Comparison of ENCODE assay signal across 17 cellular contexts in genomic region chr7:24779283-24779655, GRCh38. TPM values are rescaled to one million over a fixed set of nuclear protein-coding genes. Genes with fewer than 3 reads are reported as not detected.
DNase-seq lines count a peak whose midpoint lies in the region; ATAC-seq, FAIRE-seq and TF ChIP-seq lines count a peak whose summit lies in the region.
"Had no signal": no experiment of that assay in that cellular context is flagged by ENCODE, and none has a peak within 500 bp of the region (broad histone marks: within the 10 kb centered on the region; RNA-seq: fewer than 3 reads in every experiment).

No MANE protein-coding gene starts in this region.

- no peak for FAIRE-seq in GM12878 (lab: Jason Lieb, UNC)

- no peak overlapping the region for H3K4me3 ChIP-seq in AG10803 (ENCODE audit: low read length)
- H3K4me3 ChIP-seq in GM12878: no peak overlapping the region
- no peak overlapping the region for H3K4me3 ChIP-seq in psoas muscle
- H3K4me3 ChIP-seq in Karpas-422 (ENCODE audit: low read length): no peak overlapping the region
- H3K4me3 ChIP-seq: PC-9, thyroid gland had no signal

- H3K9me2 ChIP-seq in Karpas-422 (replicated peaks; ENCODE audit: insufficient read depth, low read length): no peaks in the 10 kb centered on the region

- RAD21 ChIA-PET in GM12878 (lab: Charles Lee; ENCODE audit: unreplicated experiment): no interaction called here

- peak overlapping the region; percentile 17 for H3K4me2 ChIP-seq in GM12878 (ENCODE audit: control insufficient read depth, insufficient read depth)
- no peak overlapping the region for H3K4me2 ChIP-seq in Karpas-422 (ENCODE audit: low read depth, low read length, poor library complexity, severe bottlenecking)
- H3K4me2 ChIP-seq: PC-9 had no signal

- no peak overlapping the region for H3K4me3 Mint-ChIP-seq in T-helper 17 cell
- H3K4me3 Mint-ChIP-seq: activated naive CD8-positive, alpha-beta T cell treated with anti-CD3 and anti-CD28 coated beads, Interleukin-2, amount 50 U/mL, for 24 hours had no signal

- 14% methylated on average over 2 of the region's 2 CpGs for WGBS in GM12878 (ENCODE audit: insufficient coverage, insufficient replicate concordance, low lambda C conversion rate, missing lambda C conversion rate)
- 61 to 96% (median 77%) methylated on average over 2 of the region's 2 CpGs for WGBS in psoas muscle, 3 donors

- H3K9me3 ChIP-seq in GM12878 (replicated peaks; ENCODE audit: control insufficient read depth, insufficient read depth, low read length) (peaks cover 4% of the 10 kb centered on the region; the same call in 2 of the 3 replicates), psoas muscle (no peaks in the 10 kb centered on the region), T-helper 17 cell (ENCODE audit: control insufficient read depth, low read length, poor library complexity, severe bottlenecking) (no peaks in the 10 kb centered on the region), Karpas-422 (ENCODE audit: low read length) (no peaks in the 10 kb centered on the region)
- H3K9me3 ChIP-seq: thyroid gland had no signal

- in situ Hi-C loops in GM12878 (cut with MboI): no loop called here

- CTCF ChIA-PET in GM12878 (lab: Yijun Ruan, JAX): interaction anchor here (0.6 to 0.7 kb wide), 3 partner anchors 64 to 320 kb away, joined by 3 read pairs; no protein-coding TSS in a partner anchor

- no peak for TF ChIP-seq POLR2A in GM12878 (IDR thresholded peaks at IDR 0.05; ENCODE audit: low read depth, low read length)

- H4K20me1 ChIP-seq in GM12878 (ENCODE audit: control insufficient read depth, insufficient read depth): no peaks in the 10 kb centered on the region
- H4K20me1 ChIP-seq in Karpas-422 (ENCODE audit: insufficient read depth, low read depth, low read length): no peaks in the 10 kb centered on the region

- no TSS peak for BruUV-seq in GM12878 (replicated peaks; lab: Mats Ljungman, UMichigan)

- POLR2A ChIA-PET in GM12878 (lab: Charles Lee): no interaction called here

- no peaks in the 10 kb centered on the region for H3K79me2 ChIP-seq in GM12878 (ENCODE audit: control insufficient read depth, insufficient read depth, low read length)
- H3K79me2 ChIP-seq in Karpas-422 (ENCODE audit: low read length): no peaks in the 10 kb centered on the region

- no peak for TF ChIP-seq EP300 in GM12878 (IDR thresholded peaks at IDR 0.05; ENCODE audit: borderline replicate concordance in 1 of 2, control insufficient read depth in 1 of 2, low read depth in 2 of 2, low read length in 2 of 2)

- no peak overlapping the region for H3K27ac Mint-ChIP-seq in T-helper 17 cell
- H3K27ac Mint-ChIP-seq: activated naive CD8-positive, alpha-beta T cell treated with anti-CD3 and anti-CD28 coated beads, Interleukin-2, amount 50 U/mL, for 24 hours; activated T-helper 2 cell treated with anti-CD3 and anti-CD28 coated beads, Interferon-gamma antibody, Interleukin-2, Interleukin-4, amounts not matched to agents 10 μg/mL and 5 μg/mL and 100 μg/mL, durations not matched to agents 14 hours and 24 hours and 36 hours had no signal

- H3K9ac ChIP-seq in GM12878 (ENCODE audit: control insufficient read depth, insufficient read depth, low read length): peak overlapping the region; percentile 4; the same call in 1 of the 2 replicates
- H3K9ac ChIP-seq in Karpas-422 (ENCODE audit: low read length): no peak overlapping the region

- peak; percentile 22 for ATAC-seq in GM19455 (IDR thresholded peaks at IDR 0.05; ENCODE audit: unreplicated experiment)
- ATAC-seq in GM12878: no peak; the same call in 2 of the 3 replicates
- ATAC-seq in psoas muscle: peak; percentile 20 to 25 (median 22)
- ATAC-seq in T-helper 17 cell: no peak
- ATAC-seq: activated naive CD8-positive, alpha-beta T cell treated with anti-CD3 and anti-CD28 coated beads, Interleukin-2, amount 50 U/mL, for 24 hours; left colon had no signal

- H2AFZ ChIP-seq in GM12878 (ENCODE audit: control insufficient read depth, low read depth, low read length): peak overlapping the region; percentile 13
- no peak overlapping the region for H2AFZ ChIP-seq in Karpas-422 (ENCODE audit: low read length)
- H2AFZ ChIP-seq: PC-9 had no signal

- no peak for TF ChIP-seq CTCF in AG10803 (conservative IDR thresholded peaks at IDR 0.05; ENCODE audit: low read length)
- TF ChIP-seq CTCF in GM12878 (IDR thresholded peaks at IDR 0.05 in 2 of 3, conservative IDR thresholded peaks at IDR 0.05 in 1 of 3; ENCODE audit: control insufficient read depth in 2 of 3, extremely low read depth in 1 of 3, insufficient read depth in 1 of 3, low read depth in 3 of 3, low read length in 3 of 3): no peak
- no peak for TF ChIP-seq CTCF in psoas muscle (IDR thresholded peaks at IDR 0.05)

- no peaks in the 10 kb centered on the region for H3K36me3 ChIP-seq in GM12878 (ENCODE audit: control insufficient read depth in 2 of 2, insufficient read depth in 2 of 2, low read length in 1 of 2)
- H3K36me3 ChIP-seq in psoas muscle (ENCODE audit: insufficient read depth in 1 of 2, low read depth in 1 of 2): no peaks in the 10 kb centered on the region
- peaks cover 56% of the 10 kb centered on the region for H3K36me3 ChIP-seq in Karpas-422 (ENCODE audit: insufficient read depth, low read length)
- H3K36me3 ChIP-seq: thyroid gland had no signal

- no peak for TF ChIP-seq RAD21 in GM12878 (IDR thresholded peaks at IDR 0.05; ENCODE audit: insufficient read depth, low read depth, low read length)

- SMC1A ChIA-PET in GM12878 (lab: Charles Lee; ENCODE audit: uncharacterized antibody, unreplicated experiment): interaction anchor here (0.8 to 1.6 kb wide), 3 partner anchors 10 to 490 kb away, joined by 3 to 4 read pairs (median 3); no protein-coding TSS in a partner anchor

- no peaks in the 10 kb centered on the region for H3K27me3 ChIP-seq in GM12878 (replicated peaks in 1 of 2; ENCODE audit: control insufficient read depth in 2 of 2, insufficient read depth in 2 of 2, low read length in 1 of 2)
- H3K27me3 ChIP-seq in psoas muscle (ENCODE audit: insufficient read depth in 3 of 3, low read length in 2 of 3): no peaks in the 10 kb centered on the region
- H3K27me3 ChIP-seq in Karpas-422 (ENCODE audit: low read length): no peaks in the 10 kb centered on the region
- H3K27me3 ChIP-seq: thyroid gland had no signal

- intact Hi-C loops in GM12878 (cut with micrococcal nuclease; ENCODE audit: unreplicated experiment): no loop called here
- intact Hi-C loops in psoas muscle (cut with DNase I): no loop called here

- H3K4me1 ChIP-seq in GM12878 (ENCODE audit: control insufficient read depth, insufficient read depth, low read length): peaks cover 33% of the 10 kb centered on the region
- peaks cover 3% of the 10 kb centered on the region for H3K4me1 ChIP-seq in psoas muscle
- no peaks in the 10 kb centered on the region for H3K4me1 ChIP-seq in Karpas-422 (ENCODE audit: low read length)
- H3K4me1 ChIP-seq: thyroid gland had no signal

- H3K4me1 Mint-ChIP-seq in T-helper 17 cell: peaks cover 2% of the 10 kb centered on the region
- H3K4me1 Mint-ChIP-seq: activated naive CD8-positive, alpha-beta T cell treated with anti-CD3 and anti-CD28 coated beads, Interleukin-2, amount 50 U/mL, for 24 hours had no signal

- DNase-seq in AG10803 (ENCODE audit: low read depth) (peak; percentile 25), GM12878 (ENCODE audit: low read depth, low spot score) (no peak), psoas muscle (no peak), T-helper 17 cell (no peak), Karpas-422 (no peak), NCI-H226 (no peak)
- DNase-seq: activated naive CD8-positive, alpha-beta T cell treated with anti-CD3 and anti-CD28 coated beads, Interleukin-2, amount 50 U/mL, for 24 hours; COR-L47; left colon; NCI-H1436; NCI-H2171; NCI-H69; PC-9; stimulated activated CD4-positive, alpha-beta T cell treated with anti-CD3 and anti-CD28 coated beads, Interleukin-12 subunit alpha, Interleukin-12 subunit beta, amount 100 ng/mL, for 4 hours; thyroid gland had no signal

- H3K36me3 Mint-ChIP-seq in T-helper 17 cell (ENCODE audit: low read depth): peaks cover 2% of the 10 kb centered on the region

- no peaks in the 10 kb centered on the region for H3K27me3 Mint-ChIP-seq in T-helper 17 cell
- H3K27me3 Mint-ChIP-seq: activated naive CD8-positive, alpha-beta T cell treated with anti-CD3 and anti-CD28 coated beads, Interleukin-2, amount 50 U/mL, for 24 hours had no signal

- H3K27ac ChIP-seq in GM12878 (ENCODE audit: control insufficient read depth, insufficient read depth) (peak overlapping the region; percentile 64), psoas muscle (peak overlapping the region; percentile 86), Karpas-422 (ENCODE audit: low read length) (no peak overlapping the region)
- H3K27ac ChIP-seq: PC-9, thyroid gland had no signal

TF ChIP-seq in GM12878, 131 proteins besides CTCF, POLR2A, EP300 and RAD21 (continues in another document):
- TF ChIP-seq ZBED1 (IDR thresholded peaks at IDR 0.05; ENCODE audit: borderline replicate concordance): no peak

RNA-seq across cellular contexts. Expression of gene GSDME, which starts 22.0 kb away (rescaled TPM):
- 50.8 and 52.0 TPM in 2 replicates for total RNA-seq in GM12878 (2013; cell fraction: nucleolus; rRNA removed)
- total RNA-seq in GM12878 (2014; rRNA removed): 140 and 149 TPM in 2 replicates
- total RNA-seq in GM12878 (2014; rRNA removed; fragmentation: Illumina TruSeq; extraction: Trizol): 95.2 and 96.2 TPM in 2 replicates
- total RNA-seq in GM12878 (2021): 114 and 116 TPM in 2 replicates
- polyA plus RNA-seq in GM12878 (2011; ENCODE audit: low read depth): 78.4 TPM
- 19.7 and 23.7 TPM in 2 replicates for polyA plus RNA-seq in GM12878 (2011; rRNA removed)
- 18.6 and 22.3 TPM in 2 replicates for polyA plus RNA-seq in GM12878 (2011; cell fraction: cytosol; rRNA removed)
- polyA plus RNA-seq in GM12878 (2011; cell fraction: nucleus; rRNA removed): 30.2 and 33.1 TPM in 2 replicates
- polyA plus RNA-seq in GM12878 (2012): 92.4 and 94.8 TPM in 2 replicates
- 141 and 143 TPM in 2 replicates for polyA plus RNA-seq in GM12878 (2014; fragmentation: Illumina TruSeq; extraction: Trizol)
- polyA plus RNA-seq in GM12878 (2014; fragmentation: Nextera tagmentation; extraction: Ambion mirVana): 10 to 100 TPM; 62.5 to 83.7 TPM
- 128 and 141 TPM in 2 replicates for polyA plus RNA-seq in GM12878 (2014; rRNA removed)
- 100 to 1,000 TPM; 242 to 245 TPM for polyA plus RNA-seq in GM12878 (2016; fragmentation: Nextera tagmentation; extraction: Ambion mirVana)
- 27.0 and 41.7 TPM in 2 replicates for polyA minus RNA-seq in GM12878 (2011; rRNA and poly(A)+ RNA removed)
- 6.1 and 7.5 TPM in 2 replicates for polyA minus RNA-seq in GM12878 (2011; cell fraction: cytosol; rRNA and poly(A)+ RNA removed)
- 12.8 and 19.2 TPM in 2 replicates for polyA minus RNA-seq in GM12878 (2011; cell fraction: nucleus; rRNA and poly(A)+ RNA removed)
- 10 to 100 TPM; 10.9 to 32.1 (median 16.0) TPM for total RNA-seq in psoas muscle
- polyA plus RNA-seq in psoas muscle: 10 to 100 TPM in 1 of 3 donors, 1 to 10 TPM in 2; 4.9 to 30.7 (median 8.3) TPM
- under 1 TPM in 1 of 2 donors, not detected in 1; 0.75 TPM for total RNA-seq in T-helper 17 cell
- 6.0 and 9.8 TPM in 2 replicates for total RNA-seq in Karpas-422 (2014; rRNA removed; shearing (Covaris generic); ENCODE audit: low replicate concordance)

Comparison
In these comparisons a context has a peak if more than half of its experiments do, and no peak if none do; other contexts are left out.
1. ATAC-seq: peak in GM19455 (single experiment) and psoas muscle (4 of 4); none in GM12878 (single experiment) and T-helper 17 cell (single experiment).